1 cellular context compared by ENCODE assay signal in genomic region chr22:45621836-45622600, GRCh38.
TF ChIP-seq lines count a peak whose summit lies in the region.

No MANE protein-coding gene starts in this region.

TF ChIP-seq in H1, 55 proteins besides CTCF, POLR2A, EP300 and RAD21:
- TF ChIP-seq TBP (IDR thresholded peaks at IDR 0.05; ENCODE audit: low read depth, low read length) = no peak
- TF ChIP-seq TEAD4 (IDR thresholded peaks at IDR 0.05; ENCODE audit: low read depth, low read length) = no peak
- no peak for TF ChIP-seq FOSL1 (IDR thresholded peaks at IDR 0.05; ENCODE audit: insufficient read depth, low read depth, low read length)
- TF ChIP-seq EGR1 (IDR thresholded peaks at IDR 0.05; ENCODE audit: borderline replicate concordance, low read depth, low read length) = no peak
- no peak for TF ChIP-seq SIX5 (IDR thresholded peaks at IDR 0.05; ENCODE audit: low read depth, low read length)
- no peak for TF ChIP-seq SP2 (IDR thresholded peaks at IDR 0.05; ENCODE audit: low read length)
- no peak for TF ChIP-seq RNF2 (IDR thresholded peaks at IDR 0.05; ENCODE audit: borderline replicate concordance, low read depth, low read length, missing control alignments, poor library complexity, severe bottlenecking)
- TF ChIP-seq JUN (IDR thresholded peaks at IDR 0.05; ENCODE audit: low read depth, low read length) = no peak
- TF ChIP-seq RXRA (IDR thresholded peaks at IDR 0.05; ENCODE audit: insufficient read depth, low read depth, low read length) = no peak
- TF ChIP-seq POU5F1 (IDR thresholded peaks at IDR 0.05; ENCODE audit: low read depth, low read length) = no peak
- no peak for TF ChIP-seq YY1 (IDR thresholded peaks at IDR 0.05; ENCODE audit: low read depth, low read length)
- no peak for TF ChIP-seq POLR2AphosphoS5 (IDR thresholded peaks at IDR 0.05; ENCODE audit: low read depth, low read length)
- no peak for TF ChIP-seq CREB1 (IDR thresholded peaks at IDR 0.05)
- TF ChIP-seq CEBPB (IDR thresholded peaks at IDR 0.05; ENCODE audit: low read depth, low read length) = no peak
- no peak for TF ChIP-seq NANOG (IDR thresholded peaks at IDR 0.05; ENCODE audit: insufficient read depth, low read depth, low read length, poor library complexity, severe bottlenecking)
- TF ChIP-seq CHD7 (IDR thresholded peaks at IDR 0.05; ENCODE audit: insufficient replicate concordance, low read length) = no peak
- TF ChIP-seq ZNF274 (IDR thresholded peaks at IDR 0.05; ENCODE audit: borderline replicate concordance, extremely low read depth, low read length) = no peak
- TF ChIP-seq SRF (IDR thresholded peaks at IDR 0.05; ENCODE audit: low read depth, low read length) = no peak
